In genomic region chr19:47518139-47518538, GRCh38 we compare ENCODE assay signal across 8 cellular contexts. TPM values are rescaled to one million over a fixed set of nuclear protein-coding genes. Genes with fewer than 3 reads are reported as not detected.
DNase-seq lines count a peak whose midpoint lies in the region; ATAC-seq and TF ChIP-seq lines count a peak whose summit lies in the region.
"Had no signal": no experiment of that assay in that cellular context is flagged by ENCODE, and none has a peak within 500 bp of the region (broad histone marks: within the 10 kb centered on the region; RNA-seq: fewer than 3 reads in every experiment).

No MANE protein-coding gene starts in this region.

- H3K36me3 ChIP-seq in SJCRH30: no peaks in the 10 kb centered on the region

- peaks cover 29% of the 10 kb centered on the region for H3K36me3 Mint-ChIP-seq in stimulated activated effector memory CD8-positive, alpha-beta T cell treated with anti-CD3 and anti-CD28 coated beads, Interleukin-12 subunit alpha, Interleukin-12 subunit beta, amount 100 ng/mL, for 72 hours

- H3K9me3 ChIP-seq in SJCRH30 (replicated peaks): no peaks in the 10 kb centered on the region

- DNase-seq in GM20000 (ENCODE audit: low spot score) (peak; percentile 72), SJCRH30 (peak; percentile 94 to 97), astrocyte of the cerebellum (ENCODE audit: low read depth) (peak; percentile 75), Kasumi-1 (lab: John Stamatoyannopoulos, UW) (no peak)
- peak; percentile 35 to 83 for DNase-seq in stimulated activated effector memory CD8-positive, alpha-beta T cell treated with anti-CD3 and anti-CD28 coated beads, Interleukin-12 subunit alpha, Interleukin-12 subunit beta, amount 100 ng/mL, for 72 hours (ENCODE audit: low spot score in 2 of 2)
- DNase-seq: dorsolateral prefrontal cortex had no signal

- H3K27ac ChIP-seq in SJCRH30: no peak overlapping the region
- H3K27ac ChIP-seq: dorsolateral prefrontal cortex had no signal

- H3K4me3 ChIP-seq in SJCRH30: no peak overlapping the region
- H3K4me3 ChIP-seq in astrocyte of the cerebellum (ENCODE audit: low read depth, low read length): no peak overlapping the region
- H3K4me3 ChIP-seq: dorsolateral prefrontal cortex had no signal

- ATAC-seq in stimulated activated effector memory CD8-positive, alpha-beta T cell treated with anti-CD3 and anti-CD28 coated beads, Interleukin-12 subunit alpha, Interleukin-12 subunit beta, amount 100 ng/mL, for 72 hours: no peak
- no peak for ATAC-seq in HG03460 (IDR thresholded peaks at IDR 0.05; ENCODE audit: unreplicated experiment)
- no peak for ATAC-seq in HG03442 (IDR thresholded peaks at IDR 0.05; ENCODE audit: unreplicated experiment)

- H3K4me3 Mint-ChIP-seq in stimulated activated effector memory CD8-positive, alpha-beta T cell treated with anti-CD3 and anti-CD28 coated beads, Interleukin-12 subunit alpha, Interleukin-12 subunit beta, amount 100 ng/mL, for 72 hours: peak overlapping the region; percentile 21

- H3K4me1 Mint-ChIP-seq in stimulated activated effector memory CD8-positive, alpha-beta T cell treated with anti-CD3 and anti-CD28 coated beads, Interleukin-12 subunit alpha, Interleukin-12 subunit beta, amount 100 ng/mL, for 72 hours: peaks cover 69% of the 10 kb centered on the region

- no peaks in the 10 kb centered on the region for H3K9me3 Mint-ChIP-seq in stimulated activated effector memory CD8-positive, alpha-beta T cell treated with anti-CD3 and anti-CD28 coated beads, Interleukin-12 subunit alpha, Interleukin-12 subunit beta, amount 100 ng/mL, for 72 hours

- H3K27ac Mint-ChIP-seq in stimulated activated effector memory CD8-positive, alpha-beta T cell treated with anti-CD3 and anti-CD28 coated beads, Interleukin-12 subunit alpha, Interleukin-12 subunit beta, amount 100 ng/mL, for 72 hours: no peak overlapping the region

- H3K27me3 ChIP-seq in SJCRH30: no peaks in the 10 kb centered on the region

- in situ Hi-C loops in astrocyte of the cerebellum (cut with HindIII; ENCODE audit: low sequenced_read_pairs): no loop called here

- peaks cover 29% of the 10 kb centered on the region for H3K4me1 ChIP-seq in SJCRH30

- TF ChIP-seq CTCF in GM20000 (IDR thresholded peaks at IDR 0.05; ENCODE audit: extremely low read depth, missing control alignments) (no peak), astrocyte of the cerebellum (IDR thresholded peaks at IDR 0.05; ENCODE audit: low read depth, low read length, missing control alignments) (no peak)

RNA-seq across cellular contexts. Expression of gene NAPA, which starts 3.3 kb away (rescaled TPM):
- total RNA-seq in SJCRH30 (2014; rRNA removed; shearing (Covaris generic)): 71.5 and 77.0 TPM in 2 replicates

RNA-seq across cellular contexts. Expression of gene KPTN, which starts 34.1 kb away (rescaled TPM):
- total RNA-seq in SJCRH30 (2014; rRNA removed; shearing (Covaris generic)): 4.5 and 5.0 TPM in 2 replicates

RNA-seq across cellular contexts. Expression of gene SLC8A2, which starts 46.4 kb away (rescaled TPM):
- total RNA-seq in SJCRH30 (2014; rRNA removed; shearing (Covaris generic)): 0.10 TPM in 1 of 2 replicates, not detected in the other

RNA-seq across cellular contexts. Expression of gene ZNF541, which starts 54.8 kb away (rescaled TPM):
- total RNA-seq in SJCRH30 (2014; rRNA removed; shearing (Covaris generic)): not detected in 2 replicates

Comparison
In these comparisons a context has a peak if more than half of its experiments do, and no peak if none do; other contexts are left out.
1. DNase-seq: peak in GM20000 (single experiment), SJCRH30 (2 of 2), astrocyte of the cerebellum (single experiment) and stimulated activated effector memory CD8-positive, alpha-beta T cell treated with anti-CD3 and anti-CD28 coated beads, Interleukin-12 subunit alpha, Interleukin-12 subunit beta, amount 100 ng/mL, for 72 hours (2 of 2); none in Kasumi-1 (0 of 2).